10 cellular contexts compared by ENCODE assay signal in genomic region chr1:12177156-12177998, GRCh38. TPM values are rescaled to one million over a fixed set of nuclear protein-coding genes. Genes with fewer than 3 reads are reported as not detected.
A peak's percentile ranks its signal among the peaks of the same experiment; 100 is the strongest.
DNase-seq lines count a peak whose midpoint lies in the region; ATAC-seq and TF ChIP-seq lines count a peak whose summit lies in the region.
"Had no signal": no experiment of that assay in that cellular context is flagged by ENCODE, and none has a peak within 500 bp of the region (broad histone marks: within the 10 kb centered on the region; RNA-seq: fewer than 3 reads in every experiment).

No MANE protein-coding gene starts in this region.

- no peak overlapping the region for H4K8ac ChIP-seq in trophoblast cell (ENCODE audit: low read depth, low read length)

- H3K9me3 ChIP-seq in mammary epithelial cell (replicated peaks; ENCODE audit: insufficient read depth, low read length), result no peaks in the 10 kb centered on the region
- no peaks in the 10 kb centered on the region for H3K9me3 ChIP-seq in trophoblast cell (ENCODE audit: insufficient read depth, low read depth, low read length)
- H3K9me3 ChIP-seq in aorta (ENCODE audit: control insufficient read depth, low read length), result no peaks in the 10 kb centered on the region

- H2AFZ ChIP-seq in mammary epithelial cell (ENCODE audit: low read depth, low read length), result no peak overlapping the region
- peak overlapping the region; percentile 37 for H2AFZ ChIP-seq in trophoblast cell (ENCODE audit: insufficient read depth, low read length, poor library complexity)

- no TSS peak for BruUV-seq in mammary epithelial cell (replicated peaks; lab: Mats Ljungman, UMichigan)

- H3K27me3 Mint-ChIP-seq in CD14-positive monocyte (ENCODE audit: low read depth in 3 of 3), result peaks cover 0 to 4% (median 0%) of the 10 kb centered on the region in 3 donors
- no peaks in the 10 kb centered on the region for H3K27me3 Mint-ChIP-seq in IgD-negative memory B cell

- intact Hi-C loops in CD14-positive monocyte (cut with micrococcal nuclease) (loop anchor here in 1 of 2 donors (5.0 kb wide), 1 partner anchor 35 kb away; no protein-coding TSS in a partner anchor), mammary epithelial cell (cut with micrococcal nuclease) (no loop called here), aorta (cut with DNase I) (no loop called here)

- CTCF ChIA-PET in mammary epithelial cell (lab: Charles Lee; ENCODE audit: low non-redundant PET), result no interaction called here

- H4K20me1 ChIP-seq in mammary epithelial cell (ENCODE audit: insufficient read depth, low read length), result no peaks in the 10 kb centered on the region

- H3K4me2 ChIP-seq in mammary epithelial cell (ENCODE audit: insufficient read depth, low read depth, low read length), result peak overlapping the region; percentile 2
- no peak overlapping the region for H3K4me2 ChIP-seq in trophoblast cell (ENCODE audit: low read length)

- TF ChIP-seq CTCF in CD14-positive monocyte (IDR thresholded peaks at IDR 0.05) (no peak), mammary epithelial cell (conservative IDR thresholded peaks at IDR 0.05 in 1 of 2, IDR thresholded peaks at IDR 0.05 in 1 of 2; ENCODE audit: extremely low read depth in 1 of 2, insufficient read depth in 1 of 2, low read depth in 1 of 2, low read length in 2 of 2) (no peak), foreskin fibroblast (IDR thresholded peaks at IDR 0.05; ENCODE audit: low read depth, low read length) (no peak)

- H3K4me3 Mint-ChIP-seq in CD14-positive monocyte (peak overlapping the region; percentile 67 to 87), IgD-negative memory B cell (peak overlapping the region in 2 of 4 donors; percentile 76 to 85)

- H3K27ac ChIP-seq in mammary epithelial cell (ENCODE audit: insufficient read depth, low read depth, low read length) (no peak overlapping the region), trophoblast cell (ENCODE audit: low read depth, low read length) (no peak overlapping the region), aorta (ENCODE audit: low read depth in 1 of 2, low read length in 2 of 2) (no peak overlapping the region)

- H3K36me3 ChIP-seq in mammary epithelial cell (ENCODE audit: insufficient read depth, low read length), result no peaks in the 10 kb centered on the region
- H3K36me3 ChIP-seq in trophoblast cell (ENCODE audit: control insufficient read depth in 1 of 2, insufficient read depth in 2 of 2, low read length in 2 of 2), result peaks cover 2 to 6% of the 10 kb centered on the region in 2 experiments
- no peaks in the 10 kb centered on the region for H3K36me3 ChIP-seq in aorta (ENCODE audit: control insufficient read depth in 1 of 2, insufficient read depth in 2 of 2, low read length in 1 of 2)

- H3K4me1 Mint-ChIP-seq in CD14-positive monocyte (peaks cover 100% of the 10 kb centered on the region), IgD-negative memory B cell (peaks cover 51 to 64% (median 57%) of the 10 kb centered on the region in 3 donors)

- no peak overlapping the region for H4K12ac ChIP-seq in trophoblast cell (ENCODE audit: low read depth, low read length)

- no peak overlapping the region for H3K4me3 ChIP-seq in mammary epithelial cell (replicated peaks in 1 of 3; ENCODE audit: insufficient read depth in 1 of 3, low read depth in 2 of 3, low read length in 3 of 3)
- H3K4me3 ChIP-seq in trophoblast cell (ENCODE audit: low read depth, low read length), result no peak overlapping the region
- no peak overlapping the region for H3K4me3 ChIP-seq in foreskin fibroblast (ENCODE audit: low read depth in 1 of 2, low read length in 2 of 2)
- no peak overlapping the region for H3K4me3 ChIP-seq in aorta (ENCODE audit: low read length in 2 of 2)

- peak overlapping the region; percentile 26 for H2BK120ac ChIP-seq in trophoblast cell (ENCODE audit: insufficient read depth, low read length, poor library complexity)

- H2AK5ac ChIP-seq in trophoblast cell (ENCODE audit: low read length), result no peak overlapping the region

- DNase-seq in CD14-positive monocyte (ENCODE audit: low spot score) (no peak), mammary epithelial cell (no peak), trophoblast cell (no peak), foreskin fibroblast (no peak), NCI-H187 (lab: John Stamatoyannopoulos, UW) (no peak), aorta (no peak)
- DNase-seq in stimulated activated CD4-positive, alpha-beta T cell treated with anti-CD3 and anti-CD28 coated beads, Interleukin-4, amount 100 ng/mL, for 4 hours, result no peak
- DNase-seq: NCI-H1092 had no signal

- 88% methylated on average over 18 of the region's 24 CpGs for WGBS in mammary epithelial cell (ENCODE audit: low coverage, missing lambda C conversion rate)
- WGBS in trophoblast cell (ENCODE audit: extremely low coverage, insufficient coverage, insufficient read length), result no CpG with 5 or more reads among the region's 24 CpGs
- 74 to 83% methylated on average over 24 of the region's 24 CpGs for WGBS in aorta, 2 donors

- H2BK5ac ChIP-seq in trophoblast cell (ENCODE audit: low read depth, low read length, poor library complexity), result no peak overlapping the region

- no peaks in the 10 kb centered on the region for H3K79me2 ChIP-seq in mammary epithelial cell (ENCODE audit: insufficient read depth, low read length)
- H3K79me2 ChIP-seq in trophoblast cell (ENCODE audit: control insufficient read depth, insufficient read depth, low read length, poor library complexity), result no peaks in the 10 kb centered on the region

- H3K18ac ChIP-seq in trophoblast cell (ENCODE audit: low read length), result no peak overlapping the region

- no peak overlapping the region for H3K4ac ChIP-seq in trophoblast cell (ENCODE audit: low read depth, low read length)

- H3K27me3 ChIP-seq in mammary epithelial cell (ENCODE audit: insufficient read depth, low read length) (peaks cover 3% of the 10 kb centered on the region), trophoblast cell (ENCODE audit: insufficient read depth, low read length) (no peaks in the 10 kb centered on the region), aorta (ENCODE audit: control insufficient read depth in 1 of 2, insufficient read depth in 2 of 2, low read length in 1 of 2) (no peaks in the 10 kb centered on the region)

- H2BK12ac ChIP-seq in trophoblast cell (ENCODE audit: low read length), result peak overlapping the region; percentile 66

- dilution Hi-C loops in mammary epithelial cell (cut with HindIII; ENCODE audit: low sequenced_read_pairs), result loop anchor here (5.0 kb wide), 1 partner anchor 50 kb away; no protein-coding TSS in a partner anchor

- H3K79me1 ChIP-seq in trophoblast cell (ENCODE audit: low read length), result peaks cover 7% of the 10 kb centered on the region

- no peak overlapping the region for H4K91ac ChIP-seq in trophoblast cell (ENCODE audit: low read depth, low read length)

- in situ Hi-C loops in mammary epithelial cell (cut with MboI; ENCODE audit: low sequenced_read_pairs in 2 of 2), result no loop called here

- ATAC-seq in aorta (ENCODE audit: low FRiP score), result no peak

- peaks cover 0 to 2% (median 0%) of the 10 kb centered on the region in 7 donors for H3K9me3 Mint-ChIP-seq in CD14-positive monocyte
- H3K9me3 Mint-ChIP-seq in IgD-negative memory B cell, result no peaks in the 10 kb centered on the region

- H3K4me1 ChIP-seq in mammary epithelial cell (ENCODE audit: insufficient read depth, low read length) (peaks cover 5% of the 10 kb centered on the region), trophoblast cell (ENCODE audit: control insufficient read depth in 1 of 2, insufficient read depth in 2 of 2, low read length in 2 of 2) (peaks cover 15 to 23% of the 10 kb centered on the region in 2 experiments), aorta (ENCODE audit: control insufficient read depth in 1 of 2, insufficient read depth in 2 of 2, low read length in 2 of 2) (no peaks in the 10 kb centered on the region)

- H3K36me3 Mint-ChIP-seq in CD14-positive monocyte (peaks cover 92 to 96% of the 10 kb centered on the region in 2 donors), IgD-negative memory B cell (peaks cover 1% of the 10 kb centered on the region)

- H3K27ac Mint-ChIP-seq in CD14-positive monocyte (peak overlapping the region; percentile 99 to 100 (median 99)), IgD-negative memory B cell (peak overlapping the region; percentile 80 to 94 (median 91))

- H3K23ac ChIP-seq in trophoblast cell (ENCODE audit: low read length), result no peak overlapping the region

- no peak overlapping the region for H3K14ac ChIP-seq in trophoblast cell (ENCODE audit: low read length)

- H3K9ac ChIP-seq in mammary epithelial cell (ENCODE audit: insufficient read depth, low read length) (no peak overlapping the region), trophoblast cell (ENCODE audit: low read length) (no peak overlapping the region)

RNA-seq across cellular contexts. Expression of gene TNFRSF1B, which starts 10.6 kb away (rescaled TPM):
- polyA plus RNA-seq in CD14-positive monocyte (100 to 1,000 TPM; 436 to 761 TPM), IgD-negative memory B cell (117 TPM), mammary epithelial cell (0.08 TPM), aorta (10 to 100 TPM in 1 of 2 donors, 1 to 10 TPM in 1; 5.0 to 12.8 TPM)
- total RNA-seq in mammary epithelial cell (under 1 TPM; under 0.01 to 0.09 TPM), aorta (10 to 100 TPM; 42.1 to 98.5 TPM)
- polyA minus RNA-seq in mammary epithelial cell, result not detected
- polyA plus RNA-seq in trophoblast cell (2013), result 239 and 247 TPM in 2 replicates
- total RNA-seq: OCI-LY7 had no signal

RNA-seq across cellular contexts. Expression of gene VPS13D, which starts 52.5 kb away (rescaled TPM):
- polyA plus RNA-seq in CD14-positive monocyte, result 1 to 10 TPM; 3.6 to 5.1 TPM
- 8.9 TPM for polyA plus RNA-seq in IgD-negative memory B cell
- total RNA-seq in mammary epithelial cell, result 10 to 100 TPM; 57.3 to 64.7 TPM
- 15.2 TPM for polyA plus RNA-seq in mammary epithelial cell
- 73.6 TPM for polyA minus RNA-seq in mammary epithelial cell
- polyA plus RNA-seq in trophoblast cell (2013), result 10.5 TPM in 2 replicates
- total RNA-seq in aorta, result 100 to 1,000 TPM in 1 of 2 donors, 10 to 100 TPM in 1; 94.2 to 134 TPM
- 10 to 100 TPM; 15.8 to 23.6 TPM for polyA plus RNA-seq in aorta
